ENCODE assay signal across 8 cellular contexts in genomic region chr12:751828-752672, GRCh38. TPM values are rescaled to one million over a fixed set of nuclear protein-coding genes. Genes with fewer than 3 reads are reported as not detected.
A peak's percentile ranks its signal among the peaks of the same experiment; 100 is the strongest.
DNase-seq lines count a peak whose midpoint lies in the region; ATAC-seq and TF ChIP-seq lines count a peak whose summit lies in the region.

Gene WNK1 (plus strand): TSS chr12:752579. CDS start chr12:753566, 987 bp downstream.

- DNase-seq in DMS53 treated with DMSO at 0.1 percent for 48 hours (lab: John Stamatoyannopoulos, UW; ENCODE audit: unreplicated experiment) (peak; percentile 100), Peyer's patch (peak; percentile 97 to 99 (median 98)), esophagus muscularis mucosa (ENCODE audit: extremely low spot score) (peak; percentile 99)
- DNase-seq in activated T-cell treated with anti-CD3 and anti-CD28 coated beads, Interleukin-2, amount 50 U/mL, for 48 hours, result peak; percentile 98 to 99
- DNase-seq in stimulated activated CD8-positive, alpha-beta memory T cell treated with anti-CD3 and anti-CD28 coated beads, Interleukin-7, amount 100 ng/mL, for 48 hours (ENCODE audit: extremely low read depth in 1 of 2, low read depth in 1 of 2), result peak; percentile 93 to 98

- TF ChIP-seq EP300 in esophagus muscularis mucosa (IDR thresholded peaks at IDR 0.05), result no peak

- H3K4me1 ChIP-seq in KMS-11 (ENCODE audit: low read depth, poor library complexity, severe bottlenecking) (peaks cover 44% of the 10 kb centered on the region), Peyer's patch (peaks cover 0 to 29% (median 6%) of the 10 kb centered on the region in 4 donors), esophagus muscularis mucosa (peaks cover 14 to 42% (median 31%) of the 10 kb centered on the region in 4 donors), muscle layer of duodenum (ENCODE audit: control insufficient read depth in 1 of 2, insufficient read depth in 2 of 2, low read length in 2 of 2) (peaks cover 17 to 25% of the 10 kb centered on the region in 2 donors)

- H3K4me3 ChIP-seq in KMS-11 (IDR thresholded peaks at IDR 0.05; ENCODE audit: insufficient read depth, low read depth, low read length) (no peak within 1 kb of the TSS), Peyer's patch (peak within 1 kb of the TSS; percentile 70 to 94 (median 80)), esophagus muscularis mucosa (peak within 1 kb of the TSS; percentile 90 to 92 (median 91)), muscle layer of duodenum (ENCODE audit: low read depth in 1 of 2, low read length in 2 of 2) (peak within 1 kb of the TSS; percentile 89 to 92)

- H3K9ac ChIP-seq in KMS-11, result peak within 1 kb of the TSS; percentile 73

- H2AFZ ChIP-seq in KMS-11 (ENCODE audit: low read depth), result peak within 1 kb of the TSS; percentile 56

- H3K36me3 ChIP-seq in KMS-11 (ENCODE audit: insufficient read depth), result no peaks in the 10 kb centered on the region
- no peaks in the 10 kb centered on the region for H3K36me3 ChIP-seq in Peyer's patch
- H3K36me3 ChIP-seq in esophagus muscularis mucosa, result no peaks in the 10 kb centered on the region
- peaks cover 0 to 3% of the 10 kb centered on the region in 2 donors for H3K36me3 ChIP-seq in muscle layer of duodenum (ENCODE audit: control insufficient read depth in 1 of 2, insufficient read depth in 2 of 2, low read length in 2 of 2)

- H3K79me2 ChIP-seq in KMS-11 (ENCODE audit: insufficient read depth, low read depth), result peaks cover 42% of the 10 kb centered on the region

- no peaks in the 10 kb centered on the region for H3K9me3 ChIP-seq in Peyer's patch
- no peaks in the 10 kb centered on the region for H3K9me3 ChIP-seq in esophagus muscularis mucosa
- H3K9me3 ChIP-seq in muscle layer of duodenum (ENCODE audit: control insufficient read depth in 1 of 2, low read length in 2 of 2), result no peaks in the 10 kb centered on the region

- peak within 1 kb of the TSS; percentile 85 for H3K4me2 ChIP-seq in KMS-11

- under 1% methylated on average over 28 of the region's 47 CpGs for WGBS in esophagus muscularis mucosa

- H3K27ac ChIP-seq in KMS-11, result peak within 1 kb of the TSS; percentile 90
- peak within 1 kb of the TSS; percentile 95 to 99 (median 96) for H3K27ac ChIP-seq in Peyer's patch
- peak within 1 kb of the TSS; percentile 98 to 99 (median 99) for H3K27ac ChIP-seq in esophagus muscularis mucosa (replicated peaks in 1 of 4)
- H3K27ac ChIP-seq in muscle layer of duodenum (ENCODE audit: low read length), result peak within 1 kb of the TSS; percentile 86

- ATAC-seq in GM21737 (IDR thresholded peaks at IDR 0.05; ENCODE audit: unreplicated experiment), result peak; percentile 42

- TF ChIP-seq CTCF in KMS-11 (conservative IDR thresholded peaks at IDR 0.05; ENCODE audit: low read depth, low read length) (no peak), Peyer's patch (IDR thresholded peaks at IDR 0.05) (no peak), esophagus muscularis mucosa (IDR thresholded peaks at IDR 0.05) (no peak)

- H3K27me3 ChIP-seq in KMS-11 (ENCODE audit: insufficient read depth, low read depth), result no peaks in the 10 kb centered on the region
- no peaks in the 10 kb centered on the region for H3K27me3 ChIP-seq in Peyer's patch
- no peaks in the 10 kb centered on the region for H3K27me3 ChIP-seq in esophagus muscularis mucosa
- H3K27me3 ChIP-seq in muscle layer of duodenum (ENCODE audit: low read depth, low read length), result no peaks in the 10 kb centered on the region

- intact Hi-C loops in esophagus muscularis mucosa (cut with DNase I), result loop anchor here (1.0 to 10.0 kb wide), 4 partner anchors 60 to 843 kb away; partner anchors contain the start of gene FBXL14

- peaks cover 31% of the 10 kb centered on the region for H4K20me1 ChIP-seq in KMS-11 (ENCODE audit: insufficient read depth)

- TF ChIP-seq POLR2A in Peyer's patch (IDR thresholded peaks at IDR 0.05) (peak; percentile 47 to 89), esophagus muscularis mucosa (IDR thresholded peaks at IDR 0.05; ENCODE audit: low read depth) (peak; percentile 88)

RNA-seq across cellular contexts. Expression of gene WNK1, which starts in this region (rescaled TPM):
- total RNA-seq in Peyer's patch (100 to 1,000 TPM in 3 of 4 donors, 10 to 100 TPM in 1; 83.2 to 198 (median 144) TPM), esophagus muscularis mucosa (100 to 1,000 TPM; 137 to 250 (median 158) TPM)
